ENCODE assay signal across 10 cellular contexts in genomic region chr11:89176938-89177337, GRCh38. TPM values are rescaled to one million over a fixed set of nuclear protein-coding genes. Genes with fewer than 3 reads are reported as not detected.
"Had no signal": no experiment of that assay in that cellular context is flagged by ENCODE, and none has a peak within 500 bp of the region (broad histone marks: within the 10 kb centered on the region; RNA-seq: fewer than 3 reads in every experiment).

No MANE protein-coding gene starts in this region.

- H3K9ac ChIP-seq: GM23248 had no signal

- H3K4me3 ChIP-seq: GM23248, HAP-1 had no signal

- H3K36me3 ChIP-seq: HAP-1 had no signal

- H2AFZ ChIP-seq: GM23248 had no signal

- H3K27ac Mint-ChIP-seq: IgD-negative memory B cell had no signal

- H3K4me1 ChIP-seq: HAP-1 had no signal

- FAIRE-seq: HTR-8/SVneo had no signal

- H3K27ac ChIP-seq: GM23248 had no signal

- DNase-seq: GM23248, GOT3, H7, KBM-7 had no signal

- H3K27me3 Mint-ChIP-seq: IgD-negative memory B cell had no signal

- ATAC-seq: HCT116 had no signal

- H3K9me3 ChIP-seq: HAP-1 had no signal

- H3K36me3 Mint-ChIP-seq: IgD-negative memory B cell had no signal

- H3K4me1 Mint-ChIP-seq: IgD-negative memory B cell had no signal

- H3K4me3 Mint-ChIP-seq: IgD-negative memory B cell had no signal

RNA-seq across cellular contexts. Expression of gene TYR, which starts 0.7 kb away (rescaled TPM):
- total RNA-seq: GM23248, H4, H7, HT-29 had no signal
- polyA plus RNA-seq: GM23248, IgD-negative memory B cell had no signal
